Comparison of ENCODE assay signal across 12 cellular contexts in genomic region chr22:37547249-37547741, GRCh38. TPM values are rescaled to one million over a fixed set of nuclear protein-coding genes. Genes with fewer than 3 reads are reported as not detected.
DNase-seq lines count a peak whose midpoint lies in the region; ATAC-seq and TF ChIP-seq lines count a peak whose summit lies in the region.
"Had no signal": no experiment of that assay in that cellular context is flagged by ENCODE, and none has a peak within 500 bp of the region (broad histone marks: within the 10 kb centered on the region; RNA-seq: fewer than 3 reads in every experiment).

No MANE protein-coding gene starts in this region.

- no peaks in the 10 kb centered on the region for H3K36me3 ChIP-seq in HUES6 (ENCODE audit: control insufficient read depth, insufficient read depth, low read length)
- no peaks in the 10 kb centered on the region for H3K36me3 ChIP-seq in duodenal mucosa (ENCODE audit: control insufficient read depth in 1 of 2, insufficient read depth in 2 of 2, low read length in 2 of 2)
- H3K36me3 ChIP-seq in mesendoderm (ENCODE audit: control insufficient read depth, insufficient read depth, low read length): no peaks in the 10 kb centered on the region
- H3K36me3 ChIP-seq in stomach: no peaks in the 10 kb centered on the region

- no peak for TF ChIP-seq POLR2A in stomach (IDR thresholded peaks at IDR 0.05)

- H3K9me3 ChIP-seq in HUES6 (ENCODE audit: control insufficient read depth, insufficient read depth, low read depth, low read length) (no peaks in the 10 kb centered on the region), duodenal mucosa (ENCODE audit: control insufficient read depth in 1 of 2, low read length in 2 of 2) (no peaks in the 10 kb centered on the region), stomach (no peaks in the 10 kb centered on the region)

- no peak for TF ChIP-seq CTCF in stomach (IDR thresholded peaks at IDR 0.05)

- H3K27ac ChIP-seq in HUES6 (ENCODE audit: low read depth, low read length): peak overlapping the region; percentile 73; the same call in 1 of the 2 replicates
- H3K27ac ChIP-seq in duodenal mucosa (ENCODE audit: low read depth, low read length): peak overlapping the region; percentile 73
- peak overlapping the region; percentile 74 for H3K27ac ChIP-seq in mesendoderm (ENCODE audit: low read depth, low read length)
- peak overlapping the region; percentile 93 to 98 (median 95) for H3K27ac ChIP-seq in stomach

- H3K56ac ChIP-seq in mesendoderm (ENCODE audit: low read length): peak overlapping the region; percentile 83

- no peak overlapping the region for H4K5ac ChIP-seq in mesendoderm (ENCODE audit: low read length)

- peak overlapping the region; percentile 92 for H2AK5ac ChIP-seq in mesendoderm (ENCODE audit: low read length)

- no peak overlapping the region for H3K23ac ChIP-seq in mesendoderm (ENCODE audit: low read length)

- H3K18ac ChIP-seq in mesendoderm (ENCODE audit: low read length): peak overlapping the region; percentile 94

- H3K79me2 ChIP-seq in mesendoderm (ENCODE audit: control insufficient read depth, insufficient read depth, low read length): no peaks in the 10 kb centered on the region

- no peak for TF ChIP-seq EP300 in stomach (IDR thresholded peaks at IDR 0.05)

- H3K4me3 ChIP-seq in HUES6 (ENCODE audit: low read depth, low read length) (no peak overlapping the region), duodenal mucosa (ENCODE audit: low read depth in 1 of 2, low read length in 2 of 2) (no peak overlapping the region), mesendoderm (ENCODE audit: low read length) (no peak overlapping the region), stomach (no peak overlapping the region)
- H3K4me3 ChIP-seq: GM12878 had no signal

- intact Hi-C loops in stomach (cut with DNase I; ENCODE audit: low total_unique reads): loop anchor here (10.0 kb wide), 1 partner anchor 48 kb away; no protein-coding TSS in a partner anchor

- peak overlapping the region; percentile 63 for H2BK120ac ChIP-seq in mesendoderm (ENCODE audit: low read depth, low read length)

- H4K8ac ChIP-seq in mesendoderm (ENCODE audit: low read depth, low read length): no peak overlapping the region

- H2BK15ac ChIP-seq in mesendoderm (replicated peaks; ENCODE audit: low read depth): no peak overlapping the region

- H3K4ac ChIP-seq in mesendoderm (ENCODE audit: low read depth, low read length): peak overlapping the region; percentile 72

- H2BK5ac ChIP-seq in mesendoderm (ENCODE audit: low read length): peak overlapping the region; percentile 69

- no CpG with 5 or more reads among the region's 9 CpGs for WGBS in mesendoderm (ENCODE audit: extremely low coverage, insufficient coverage, low lambda C conversion rate)
- WGBS in stomach, 5 donors: 40 to 54% (median 44%) methylated on average over 9 of the region's 9 CpGs

- H3K4me2 ChIP-seq in mesendoderm (ENCODE audit: low read length): no peak overlapping the region

- H3K4me1 ChIP-seq in HUES6 (ENCODE audit: control insufficient read depth, insufficient read depth, low read length) (peaks cover 40% of the 10 kb centered on the region), duodenal mucosa (ENCODE audit: control insufficient read depth in 1 of 2, insufficient read depth in 2 of 2, low read length in 2 of 2) (peaks cover 23 to 36% of the 10 kb centered on the region in 2 donors), mesendoderm (ENCODE audit: control insufficient read depth, low read depth, low read length) (peaks cover 13% of the 10 kb centered on the region), stomach (peaks cover 61 to 85% (median 76%) of the 10 kb centered on the region in 4 donors)

- no peaks in the 10 kb centered on the region for H3K27me3 ChIP-seq in HUES6 (ENCODE audit: control insufficient read depth, insufficient read depth, low read length)
- no peaks in the 10 kb centered on the region for H3K27me3 ChIP-seq in duodenal mucosa (ENCODE audit: control insufficient read depth in 1 of 2, insufficient read depth in 2 of 2, low read length in 2 of 2)
- H3K27me3 ChIP-seq in mesendoderm (ENCODE audit: insufficient read depth, low read length, poor library complexity): no peaks in the 10 kb centered on the region
- no peaks in the 10 kb centered on the region for H3K27me3 ChIP-seq in stomach

- no peak overlapping the region for H3K9ac ChIP-seq in HUES6 (ENCODE audit: low read length)
- peak overlapping the region in 1 of 2 donors; percentile 43 for H3K9ac ChIP-seq in duodenal mucosa (ENCODE audit: low read depth in 1 of 2, low read length in 2 of 2)
- H3K9ac ChIP-seq in mesendoderm (ENCODE audit: low read length): peak overlapping the region; percentile 5

- no peak for ATAC-seq in stimulated activated naive CD8-positive, alpha-beta T cell treated with anti-CD3 and anti-CD28 coated beads, Interleukin-15, Interleukin-2, amounts not matched to agents 100 U/mL and 50 U/mL, for 24 hours
- no peak for ATAC-seq in HG02571 (IDR thresholded peaks at IDR 0.05; ENCODE audit: unreplicated experiment)
- ATAC-seq: GM12878 had no signal

- no peaks in the 10 kb centered on the region for H3K79me1 ChIP-seq in mesendoderm (ENCODE audit: low read length)

- DNase-seq in mesendoderm (no peak), stomach (no peak), EL (no peak), AG08395 (ENCODE audit: low spot score) (no peak)
- no peak for DNase-seq in stimulated activated naive CD8-positive, alpha-beta T cell treated with anti-CD3 and anti-CD28 coated beads, Interleukin-15, Interleukin-2, amounts not matched to agents 100 U/mL and 50 U/mL, for 24 hours
- DNase-seq: CD4-positive, CD25-positive, alpha-beta regulatory T cell; NCI-H446 treated with DMSO at 0.1 percent for 48 hours had no signal

RNA-seq across cellular contexts. Expression of gene CDC42EP1, which starts 13.0 kb away (rescaled TPM):
- 70.7 TPM for polyA plus RNA-seq in mesendoderm (2013, experiment 1 of 2)
- polyA plus RNA-seq in mesendoderm (2013, experiment 2 of 2): 66.2 TPM
- total RNA-seq in stomach: 100 to 1,000 TPM in 2 of 5 donors, 10 to 100 TPM in 3; 28.6 to 195 (median 66.3) TPM
- 100 to 1,000 TPM in 1 of 3 donors, 10 to 100 TPM in 2; 70.2 to 112 (median 90.1) TPM for polyA plus RNA-seq in stomach
- total RNA-seq: CD4-positive, CD25-positive, alpha-beta regulatory T cell had no signal
- polyA plus RNA-seq: CD4-positive, CD25-positive, alpha-beta regulatory T cell had no signal

RNA-seq across cellular contexts. Expression of gene CARD10, which starts 28.1 kb away (rescaled TPM):
- polyA plus RNA-seq in mesendoderm (2013, experiment 1 of 2): 5.6 TPM
- polyA plus RNA-seq in mesendoderm (2013, experiment 2 of 2): 5.8 TPM
- 100 to 1,000 TPM in 1 of 5 donors, 10 to 100 TPM in 2, 1 to 10 TPM in 2; 5.5 to 120 (median 28.4) TPM for total RNA-seq in stomach
- polyA plus RNA-seq in stomach: 10 to 100 TPM; 11.3 to 17.8 (median 13.6) TPM
- total RNA-seq: CD4-positive, CD25-positive, alpha-beta regulatory T cell had no signal
- polyA plus RNA-seq: CD4-positive, CD25-positive, alpha-beta regulatory T cell had no signal

RNA-seq across cellular contexts. Expression of gene LGALS2, which starts 32.6 kb away (rescaled TPM):
- polyA plus RNA-seq in mesendoderm (2013, experiment 1 of 2): not detected
- polyA plus RNA-seq in mesendoderm (2013, experiment 2 of 2): not detected
- total RNA-seq in stomach: 1 to 10 TPM in 1 of 5 donors, not detected in 4; 4.2 TPM
- polyA plus RNA-seq in stomach: 1 to 10 TPM; 4.1 to 7.1 (median 5.0) TPM
- total RNA-seq: activated CD8-positive, alpha-beta memory T cell treated with anti-CD3 and anti-CD28 coated beads for 36 hours; CD4-positive, CD25-positive, alpha-beta regulatory T cell had no signal
